Comparison of ENCODE assay signal across 10 cellular contexts in genomic region chr7:90726120-90726519, GRCh38.
DNase-seq lines count a peak whose midpoint lies in the region; ATAC-seq, FAIRE-seq and TF ChIP-seq lines count a peak whose summit lies in the region.
"Had no signal": no experiment of that assay in that cellular context is flagged by ENCODE, and none has a peak within 500 bp of the region (broad histone marks: within the 10 kb centered on the region; RNA-seq: fewer than 3 reads in every experiment).

No MANE protein-coding gene starts in this region.

- no peak overlapping the region for H3K4me3 Mint-ChIP-seq in endodermal cell

- H3K27ac Mint-ChIP-seq in endodermal cell, result peak overlapping the region; percentile 61

- no peaks in the 10 kb centered on the region for H3K9me1 ChIP-seq in IMR-90 (ENCODE audit: insufficient read depth, low read length)

- H3K4ac ChIP-seq in IMR-90 (ENCODE audit: low read depth, low read length), result no peak overlapping the region

- peak; percentile 46 for DNase-seq in GM12865 (ENCODE audit: low read depth)
- DNase-seq in IMR-90, result peak; percentile 46
- DNase-seq in endodermal cell, result no peak
- DNase-seq in pancreas, result no peak
- DNase-seq in RCC 7860 (ENCODE audit: low spot score), result no peak
- no peak for DNase-seq in cerebellar nuclear complex (lab: John Stamatoyannopoulos, UW)
- no peak for DNase-seq in ecto neural progenitor cell (ENCODE audit: low spot score)
- DNase-seq: NCI-H2227 treated with DMSO at 0.1 percent for 48 hours, upper lobe of left lung had no signal

- TF ChIP-seq CTCF in GM12865 (IDR thresholded peaks at IDR 0.05; ENCODE audit: insufficient read depth, low read depth, low read length, missing control alignments) (no peak), IMR-90 (conservative IDR thresholded peaks at IDR 0.05; ENCODE audit: low read depth, low read length) (no peak), endodermal cell (conservative IDR thresholded peaks at IDR 0.05) (no peak), pancreas (IDR thresholded peaks at IDR 0.05) (no peak)

- H3K4me1 ChIP-seq in IMR-90 (ENCODE audit: control insufficient read depth, insufficient read depth, low read length) (peaks cover 4% of the 10 kb centered on the region; the same call in 1 of the 2 replicates), endodermal cell (ENCODE audit: control insufficient read depth, insufficient read depth, low read length) (no peaks in the 10 kb centered on the region), pancreas (peaks cover 28 to 65% (median 51%) of the 10 kb centered on the region in 3 donors)

- H3K27me3 Mint-ChIP-seq in endodermal cell (ENCODE audit: insufficient read depth), result no peaks in the 10 kb centered on the region

- H3K9me3 ChIP-seq in IMR-90 (ENCODE audit: control insufficient read depth, insufficient read depth, low read length), result no peaks in the 10 kb centered on the region
- H3K9me3 ChIP-seq in endodermal cell (ENCODE audit: control insufficient read depth, low read length), result peaks cover 10% of the 10 kb centered on the region
- no peaks in the 10 kb centered on the region for H3K9me3 ChIP-seq in pancreas
- H3K9me3 ChIP-seq: upper lobe of left lung had no signal

- H3K14ac ChIP-seq in IMR-90 (replicated peaks; ENCODE audit: low read depth, low read length), result no peak overlapping the region

- TF ChIP-seq RAD21 in IMR-90 (IDR thresholded peaks at IDR 0.05; ENCODE audit: low read length), result no peak

- dilution Hi-C loops in IMR-90 (cut with HindIII; ENCODE audit: low sequenced_read_pairs, unreplicated experiment), result no loop called here

- intact Hi-C loops in IMR-90 (cut with micrococcal nuclease), result no loop called here
- intact Hi-C loops in pancreas (cut with DNase I), result no loop called here

- TF ChIP-seq POLR2A in IMR-90 (IDR thresholded peaks at IDR 0.05; ENCODE audit: low read depth, low read length), result no peak

- H3K4me2 ChIP-seq in IMR-90 (ENCODE audit: low read depth, low read length), result peak overlapping the region; percentile 14; the same call in 1 of the 2 replicates

- H2AFZ ChIP-seq in IMR-90 (replicated peaks; ENCODE audit: low read length, poor library complexity), result no peak overlapping the region

- POLR2A ChIA-PET in IMR-90 (lab: Charles Lee; ENCODE audit: unreplicated experiment), result no interaction called here

- H3K9ac ChIP-seq in IMR-90 (ENCODE audit: low read depth, low read length) (no peak overlapping the region), endodermal cell (ENCODE audit: extremely low read depth, low read length, poor library complexity, severe bottlenecking) (no peak overlapping the region)

- no peak overlapping the region for H3K56ac ChIP-seq in IMR-90 (ENCODE audit: extremely low read depth, insufficient read depth, low read length)

- peaks cover 24% of the 10 kb centered on the region for H3K4me1 Mint-ChIP-seq in endodermal cell

- FAIRE-seq in pancreas (lab: Jason Lieb, UNC), result no peak
- no peak for FAIRE-seq in RCC 7860 (lab: Jason Lieb, UNC)

- H3K27ac ChIP-seq in IMR-90 (ENCODE audit: insufficient read depth, low read length) (no peak overlapping the region), endodermal cell (ENCODE audit: low read depth, low read length) (no peak overlapping the region), pancreas (peak overlapping the region in 3 of 4 donors; percentile 50 to 61 (median 50))

- no peak overlapping the region for H2AK9ac ChIP-seq in IMR-90 (replicated peaks; ENCODE audit: low read depth, low read length, poor library complexity)

- CTCF ChIA-PET in IMR-90 (lab: Yijun Ruan, JAX), result interaction anchor here (0.5 to 0.8 kb wide), 3 partner anchors 309 to 1835 kb away, joined by 3 read pairs; no protein-coding TSS in a partner anchor

- no CpG with 5 or more reads among the region's 2 CpGs for WGBS in IMR-90 (ENCODE audit: extremely low coverage in 2 of 2, insufficient read length in 1 of 2), 2 experiments
- 50 to 60% methylated on average over 2 of the region's 2 CpGs for WGBS in endodermal cell (ENCODE audit: insufficient coverage in 1 of 2, insufficient read length in 1 of 2), 2 experiments
- WGBS in pancreas, 2 donors, result 45 to 48% methylated on average over 2 of the region's 2 CpGs

- BruUV-seq in IMR-90 (replicated peaks; lab: Mats Ljungman, UMichigan), result no TSS peak

- H2BK15ac ChIP-seq in IMR-90 (ENCODE audit: low read depth, low read length), result no peak overlapping the region

- H4K20me1 ChIP-seq in IMR-90 (ENCODE audit: insufficient read depth, low read length), result no peaks in the 10 kb centered on the region

- no peak overlapping the region for H4K5ac ChIP-seq in IMR-90 (ENCODE audit: low read depth, low read length)

- no peak overlapping the region for H3K23ac ChIP-seq in IMR-90 (ENCODE audit: low read depth, low read length)

- H2BK5ac ChIP-seq in IMR-90 (ENCODE audit: low read depth, low read length, poor library complexity, severe bottlenecking), result peak overlapping the region; percentile 57

- H3K18ac ChIP-seq in IMR-90 (ENCODE audit: low read depth, low read length), result no peak overlapping the region

- H3K36me3 ChIP-seq in IMR-90 (ENCODE audit: control insufficient read depth, insufficient read depth, low read length), result no peaks in the 10 kb centered on the region
- no peaks in the 10 kb centered on the region for H3K36me3 ChIP-seq in endodermal cell (ENCODE audit: control insufficient read depth, insufficient read depth, low read length)
- no peaks in the 10 kb centered on the region for H3K36me3 ChIP-seq in pancreas
- H3K36me3 ChIP-seq: upper lobe of left lung had no signal

- H3K27me3 ChIP-seq in IMR-90 (ENCODE audit: control insufficient read depth, insufficient read depth, low read length), result no peaks in the 10 kb centered on the region
- no peaks in the 10 kb centered on the region for H3K27me3 ChIP-seq in endodermal cell (ENCODE audit: control insufficient read depth, insufficient read depth, low read length, poor library complexity, severe bottlenecking)
- no peaks in the 10 kb centered on the region for H3K27me3 ChIP-seq in pancreas
- H3K27me3 ChIP-seq: upper lobe of left lung had no signal

- H4K91ac ChIP-seq in IMR-90 (ENCODE audit: insufficient read depth, low read depth, low read length), result no peak overlapping the region

- H2BK120ac ChIP-seq in IMR-90 (ENCODE audit: low read depth, low read length), result no peak overlapping the region

- H3K79me1 ChIP-seq in IMR-90 (ENCODE audit: low read depth in 1 of 2, low read length in 2 of 2), result peaks cover 16 to 20% of the 10 kb centered on the region in 2 experiments; a peak in 3 of 4 replicates

- H3K4me3 ChIP-seq in GM12865 (ENCODE audit: low read depth, low read length), result peak overlapping the region; percentile 56
- H3K4me3 ChIP-seq in IMR-90 (ENCODE audit: insufficient read depth, low read depth, low read length), result no peak overlapping the region
- H3K4me3 ChIP-seq in endodermal cell (ENCODE audit: low read length), result peak overlapping the region; percentile 16
- H3K4me3 ChIP-seq in pancreas, result no peak overlapping the region
- H3K4me3 ChIP-seq: upper lobe of left lung had no signal

- peaks cover 3% of the 10 kb centered on the region for H3K36me3 Mint-ChIP-seq in endodermal cell (ENCODE audit: low read depth)

- H2AK5ac ChIP-seq in IMR-90 (ENCODE audit: low read depth, low read length), result no peak overlapping the region

- H4K8ac ChIP-seq in IMR-90 (ENCODE audit: low read depth in 2 of 2, low read length in 2 of 2), result peak overlapping the region in 1 of 2 experiments; percentile 26; a peak in 1 of 4 replicates

- no peak overlapping the region for H2BK20ac ChIP-seq in IMR-90 (ENCODE audit: low read depth, low read length)

- in situ Hi-C loops in IMR-90 (cut with MboI; ENCODE audit: low sequenced_read_pairs), result no loop called here

- ATAC-seq in IMR-90 (ENCODE audit: low read depth), result peak; percentile 47
- peak in 2 of 4 donors; percentile 9 to 14 for ATAC-seq in pancreas
- ATAC-seq in GM18870 (IDR thresholded peaks at IDR 0.05; ENCODE audit: unreplicated experiment), result no peak

- peaks cover 8% of the 10 kb centered on the region for H3K9me3 Mint-ChIP-seq in endodermal cell

TF ChIP-seq in IMR-90, 13 proteins besides CTCF, POLR2A, EP300 and RAD21:
- TF ChIP-seq CEBPB (IDR thresholded peaks at IDR 0.05; ENCODE audit: low read depth, low read length) (peak; percentile 38; the same call in 1 of the 2 replicates), MAFK (IDR thresholded peaks at IDR 0.05; ENCODE audit: low read depth, low read length) (peak; percentile 89), RCOR1 (IDR thresholded peaks at IDR 0.05; ENCODE audit: insufficient replicate concordance, low read length) (no peak), CHD1 (IDR thresholded peaks at IDR 0.05; ENCODE audit: low read depth, low read length) (no peak), NFE2L2 (IDR thresholded peaks at IDR 0.05; ENCODE audit: low read depth, low read length) (no peak), FOS (IDR thresholded peaks at IDR 0.05; ENCODE audit: low read depth, low read length) (no peak)

Comparison
In these comparisons a context has a peak if more than half of its experiments do, and no peak if none do; other contexts are left out.
1. DNase-seq: peak in GM12865 (single experiment) and IMR-90 (single experiment); none in endodermal cell (single experiment), pancreas (0 of 6), RCC 7860 (single experiment), cerebellar nuclear complex (0 of 2) and ecto neural progenitor cell (single experiment).
2. H3K4me3 ChIP-seq: peak in GM12865 (single experiment) and endodermal cell (single experiment); none in IMR-90 (single experiment) and pancreas (0 of 4).
3. H3K27ac ChIP-seq: peak in pancreas (3 of 4); none in IMR-90 (single experiment) and endodermal cell (single experiment).